In the genomic region with DNA sequence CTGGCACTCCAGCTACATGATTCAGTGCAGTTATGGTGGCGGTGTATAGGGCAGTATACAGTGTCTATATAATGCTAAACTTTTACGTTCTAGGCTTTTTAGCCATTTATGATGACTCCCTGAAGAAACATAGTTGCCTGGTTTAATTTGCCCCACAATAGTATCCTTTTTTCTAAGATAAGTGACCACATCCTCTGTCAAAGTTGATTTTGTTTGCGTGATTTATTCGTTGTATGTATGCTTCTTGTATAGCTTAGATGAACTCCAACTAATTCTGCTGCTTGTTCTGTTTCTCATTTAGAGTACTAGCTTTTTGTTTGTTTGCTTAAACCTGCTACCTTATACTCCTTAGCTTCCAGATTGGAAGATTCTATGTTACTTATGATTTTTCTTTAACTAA, we compare ENCODE assay signal across 25 cellular contexts.
DNase-seq lines count a peak whose midpoint lies in the region; ATAC-seq, FAIRE-seq and TF ChIP-seq lines count a peak whose summit lies in the region.
"Had no signal": no experiment of that assay in that cellular context is flagged by ENCODE, and none has a peak within 500 bp of the region (broad histone marks: within the 10 kb centered on the region; RNA-seq: fewer than 3 reads in every experiment).

No MANE protein-coding gene starts in this region.

- H3K27me3 Mint-ChIP-seq in activated naive CD4-positive, alpha-beta T cell treated with anti-CD3 and anti-CD28 coated beads, Interleukin-2, amount 10 ng/mL, durations not matched to agents 7 days and 5 days: no peaks in the 10 kb centered on the region
- H3K27me3 Mint-ChIP-seq in activated CD8-positive, alpha-beta T cell treated with anti-CD3 and anti-CD28 coated beads for 36 hours: no peaks in the 10 kb centered on the region
- H3K27me3 Mint-ChIP-seq in memory B cell: no peaks in the 10 kb centered on the region
- H3K27me3 Mint-ChIP-seq: CD8-positive, alpha-beta memory T cell had no signal

- H3K4me3 ChIP-seq in heart right ventricle: no peak overlapping the region
- H3K4me3 ChIP-seq: GM12878, SJCRH30 had no signal

- peaks cover 40% of the 10 kb centered on the region for H3K36me3 Mint-ChIP-seq in activated naive CD4-positive, alpha-beta T cell treated with anti-CD3 and anti-CD28 coated beads, Interleukin-2, amount 10 ng/mL, durations not matched to agents 7 days and 5 days
- H3K36me3 Mint-ChIP-seq in activated naive CD4-positive, alpha-beta T cell treated with anti-CD3 and anti-CD28 coated beads, Interleukin-2, amount 50 U/mL, for 72 hours: peaks cover 0 to 20% of the 10 kb centered on the region in 2 donors
- peaks cover 32% of the 10 kb centered on the region for H3K36me3 Mint-ChIP-seq in activated CD8-positive, alpha-beta T cell treated with anti-CD3 and anti-CD28 coated beads for 36 hours (ENCODE audit: low read depth)
- peaks cover 39% of the 10 kb centered on the region for H3K36me3 Mint-ChIP-seq in memory B cell

- H3K9me3 ChIP-seq in heart right ventricle: no peaks in the 10 kb centered on the region
- H3K9me3 ChIP-seq: SJCRH30 had no signal

- peaks cover 0 to 100% (median 23%) of the 10 kb centered on the region in 9 donors for H3K36me3 ChIP-seq in heart right ventricle

- no peak overlapping the region for H3K27ac ChIP-seq in heart right ventricle
- H3K27ac ChIP-seq: HL-60, SJCRH30 had no signal

- ATAC-seq in activated naive CD4-positive, alpha-beta T cell treated with anti-CD3 and anti-CD28 coated beads, Interleukin-2, amount 50 U/mL, for 72 hours: no peak
- ATAC-seq in activated CD8-positive, alpha-beta T cell treated with anti-CD3 and anti-CD28 coated beads for 36 hours: no peak
- no peak for ATAC-seq in memory B cell (ENCODE audit: low read depth)
- no peak for ATAC-seq in heart right ventricle
- ATAC-seq in GM21723 (IDR thresholded peaks at IDR 0.05; ENCODE audit: unreplicated experiment): no peak
- ATAC-seq: GM12878, PC-3, SK-N-SH treated with all-trans-retinoic acid at 6 μM for 48 hours had no signal

- TF ChIP-seq CTCF in activated CD8-positive, alpha-beta T cell treated with anti-CD3 and anti-CD28 coated beads for 36 hours (IDR thresholded peaks at IDR 0.05): no peak
- TF ChIP-seq CTCF in heart right ventricle (IDR thresholded peaks at IDR 0.05): no peak

- POLR2A ChIA-PET in activated CD8-positive, alpha-beta T cell treated with anti-CD3 and anti-CD28 coated beads for 36 hours (lab: Charles Lee): interaction anchor here (0.6 to 1.0 kb wide), 2 partner anchors 7 to 25 kb away, joined by 3 read pairs; no protein-coding TSS in a partner anchor

- H3K4me1 ChIP-seq in heart right ventricle: no peaks in the 10 kb centered on the region
- H3K4me1 ChIP-seq: SJCRH30 had no signal

- H3K4me1 Mint-ChIP-seq in activated naive CD4-positive, alpha-beta T cell treated with anti-CD3 and anti-CD28 coated beads, Interleukin-2, amount 10 ng/mL, durations not matched to agents 7 days and 5 days: peaks cover 17% of the 10 kb centered on the region
- H3K4me1 Mint-ChIP-seq in activated CD8-positive, alpha-beta T cell treated with anti-CD3 and anti-CD28 coated beads for 36 hours (ENCODE audit: low read depth): peaks cover 20% of the 10 kb centered on the region
- H3K4me1 Mint-ChIP-seq in memory B cell: no peaks in the 10 kb centered on the region

- no peak for TF ChIP-seq POLR2A in H54 (IDR thresholded peaks at IDR 0.05; ENCODE audit: low read depth, low read length)

- intact Hi-C loops in activated CD8-positive, alpha-beta T cell treated with anti-CD3 and anti-CD28 coated beads for 36 hours (cut with micrococcal nuclease): no loop called here
- intact Hi-C loops in heart right ventricle (cut with DNase I): loop anchor here in 1 of 10 donors (10.0 kb wide), 1 partner anchor 115 kb away; no protein-coding TSS in a partner anchor

- H3K27ac Mint-ChIP-seq in activated naive CD4-positive, alpha-beta T cell treated with anti-CD3 and anti-CD28 coated beads, Interleukin-2, amount 10 ng/mL, durations not matched to agents 7 days and 5 days: peak overlapping the region; percentile 13
- H3K27ac Mint-ChIP-seq in activated naive CD4-positive, alpha-beta T cell treated with anti-CD3 and anti-CD28 coated beads, Interleukin-2, amount 50 U/mL, for 72 hours: no peak overlapping the region
- H3K27ac Mint-ChIP-seq in activated CD8-positive, alpha-beta T cell treated with anti-CD3 and anti-CD28 coated beads for 36 hours: peak overlapping the region; percentile 8
- H3K27ac Mint-ChIP-seq in memory B cell: peak overlapping the region; percentile 69

- CTCF ChIA-PET in activated naive CD4-positive, alpha-beta T cell treated with anti-CD3 and anti-CD28 coated beads, Interleukin-2, amount 10 ng/mL, durations not matched to agents 7 days and 5 days (lab: Charles Lee): interaction anchor here (0.5 to 0.6 kb wide), 2 partner anchors 8 to 680 kb away, joined by 3 to 4 read pairs; no protein-coding TSS in a partner anchor
- CTCF ChIA-PET in activated CD8-positive, alpha-beta T cell treated with anti-CD3 and anti-CD28 coated beads for 36 hours (lab: Charles Lee): no interaction called here

- no peak overlapping the region for H3K4me3 Mint-ChIP-seq in activated naive CD4-positive, alpha-beta T cell treated with anti-CD3 and anti-CD28 coated beads, Interleukin-2, amount 10 ng/mL, durations not matched to agents 7 days and 5 days
- no peak overlapping the region for H3K4me3 Mint-ChIP-seq in activated CD8-positive, alpha-beta T cell treated with anti-CD3 and anti-CD28 coated beads for 36 hours
- H3K4me3 Mint-ChIP-seq in memory B cell: no peak overlapping the region
- H3K4me3 Mint-ChIP-seq: CD8-positive, alpha-beta memory T cell had no signal

- FAIRE-seq in H54 (lab: Jason Lieb, UNC): peak; percentile 15
- FAIRE-seq: GM12878 had no signal

- WGBS in heart right ventricle, 2 donors: 93 to 98% methylated on average over 4 of the region's 4 CpGs

- H3K9me3 Mint-ChIP-seq in activated naive CD4-positive, alpha-beta T cell treated with anti-CD3 and anti-CD28 coated beads, Interleukin-2, amount 10 ng/mL, durations not matched to agents 7 days and 5 days: no peaks in the 10 kb centered on the region
- H3K9me3 Mint-ChIP-seq in activated naive CD4-positive, alpha-beta T cell treated with anti-CD3 and anti-CD28 coated beads, Interleukin-2, amount 50 U/mL, for 72 hours: no peaks in the 10 kb centered on the region
- peaks cover 2% of the 10 kb centered on the region for H3K9me3 Mint-ChIP-seq in activated CD8-positive, alpha-beta T cell treated with anti-CD3 and anti-CD28 coated beads for 36 hours
- H3K9me3 Mint-ChIP-seq in memory B cell: peaks cover 6% of the 10 kb centered on the region
- H3K9me3 Mint-ChIP-seq: CD8-positive, alpha-beta memory T cell had no signal

- no peaks in the 10 kb centered on the region for H3K27me3 ChIP-seq in heart right ventricle
- H3K27me3 ChIP-seq: SJCRH30 had no signal

- no peak for DNase-seq in activated naive CD4-positive, alpha-beta T cell treated with anti-CD3 and anti-CD28 coated beads, Interleukin-2, amount 10 ng/mL, durations not matched to agents 7 days and 5 days
- no peak for DNase-seq in activated naive CD4-positive, alpha-beta T cell treated with anti-CD3 and anti-CD28 coated beads, Interleukin-2, amount 50 U/mL, for 72 hours (ENCODE audit: low spot score in 2 of 2)
- no peak for DNase-seq in H54 (ENCODE audit: insufficient read length, low spot score)
- no peak for DNase-seq in activated CD8-positive, alpha-beta T cell treated with anti-CD3 and anti-CD28 coated beads for 36 hours
- no peak for DNase-seq in memory B cell (ENCODE audit: low spot score in 2 of 2)
- no peak for DNase-seq in heart right ventricle
- DNase-seq: C1 segment of cervical spinal cord; CD8-positive, alpha-beta memory T cell; DMS 273 treated with DMSO at 0.1 percent for 48 hours; DMS79; EL; GDM1; Karpas-422; NCI-H1092; NCI-H1436; NCI-H187; NCI-H2107; NCI-H524 treated with DMSO at 0.1 percent for 48 hours; NCI-H774; PC-3; SJCRH30 had no signal

Comparison
In these comparisons a context has a peak if more than half of its experiments do, and no peak if none do; other contexts are left out.
1. H3K27ac Mint-ChIP-seq: peak in activated naive CD4-positive, alpha-beta T cell treated with anti-CD3 and anti-CD28 coated beads, Interleukin-2, amount 10 ng/mL, durations not matched to agents 7 days and 5 days (single experiment), activated CD8-positive, alpha-beta T cell treated with anti-CD3 and anti-CD28 coated beads for 36 hours (single experiment) and memory B cell (single experiment); none in activated naive CD4-positive, alpha-beta T cell treated with anti-CD3 and anti-CD28 coated beads, Interleukin-2, amount 50 U/mL, for 72 hours (0 of 2).